8 cellular contexts compared by ENCODE assay signal in the genomic region with DNA sequence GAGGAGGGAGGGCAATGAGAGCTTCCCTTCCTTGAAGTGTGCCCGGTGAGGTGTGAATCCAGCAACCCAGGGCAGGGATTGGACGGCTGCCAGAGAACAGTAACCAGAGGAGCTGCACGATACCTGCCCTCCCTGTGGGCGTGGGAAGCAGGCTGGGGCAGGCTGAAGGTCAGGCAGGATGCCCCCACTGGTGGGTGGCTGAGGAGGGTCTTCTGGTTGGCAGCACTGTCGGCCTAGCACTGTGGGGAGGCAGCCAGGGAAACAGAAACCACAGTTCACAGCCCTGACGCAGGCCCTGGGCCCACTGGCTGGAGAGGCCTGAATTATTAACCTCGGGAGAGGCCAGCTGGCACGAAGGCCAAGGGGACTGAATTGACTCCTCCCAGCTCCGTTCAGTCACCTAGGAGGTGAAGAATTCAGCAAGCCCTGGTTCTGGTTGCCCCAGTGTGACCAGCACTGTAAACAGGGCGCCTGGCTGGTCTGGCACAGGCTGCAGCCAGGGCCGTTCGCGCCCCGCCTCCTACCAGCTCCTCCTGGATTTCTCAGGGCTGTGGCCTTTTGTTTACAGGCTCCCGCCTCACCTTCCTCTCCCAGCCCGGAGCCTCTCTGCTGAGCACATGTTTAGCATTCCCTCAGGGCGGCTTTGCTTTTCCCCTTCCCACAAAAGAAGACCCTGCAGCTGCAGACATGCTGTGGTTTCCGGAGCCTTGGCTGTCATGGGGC.
A peak's percentile ranks its signal among the peaks of the same experiment; 100 is the strongest.
DNase-seq lines count a peak whose midpoint lies in the region; ATAC-seq and TF ChIP-seq lines count a peak whose summit lies in the region.

No MANE protein-coding gene starts in this region.

- H3K4me1 ChIP-seq in HUES6 (ENCODE audit: control insufficient read depth, insufficient read depth, low read length) = peaks cover 29% of the 10 kb centered on the region
- peaks cover 7 to 25% of the 10 kb centered on the region in 2 donors for H3K4me1 ChIP-seq in thoracic aorta (ENCODE audit: control insufficient read depth in 1 of 2, low read depth in 2 of 2)
- H3K4me1 ChIP-seq in naive thymus-derived CD4-positive, alpha-beta T cell (ENCODE audit: control insufficient read depth in 2 of 2, insufficient read depth in 2 of 2, low read length in 2 of 2) = no peaks in the 10 kb centered on the region

- no peak overlapping the region for H3K27ac Mint-ChIP-seq in naive thymus-derived CD4-positive, alpha-beta T cell

- peak; percentile 17 for TF ChIP-seq POLR2A in GM19099 (IDR thresholded peaks at IDR 0.05; ENCODE audit: extremely low read depth, insufficient read length, low read depth)

- no peaks in the 10 kb centered on the region for H3K36me3 Mint-ChIP-seq in naive thymus-derived CD4-positive, alpha-beta T cell

- no peaks in the 10 kb centered on the region for H3K4me1 Mint-ChIP-seq in naive thymus-derived CD4-positive, alpha-beta T cell

- no peak overlapping the region for H3K4me3 Mint-ChIP-seq in naive thymus-derived CD4-positive, alpha-beta T cell

- no peaks in the 10 kb centered on the region for H3K27me3 ChIP-seq in HUES6 (ENCODE audit: control insufficient read depth, insufficient read depth, low read length)
- H3K27me3 ChIP-seq in thoracic aorta (replicated peaks; ENCODE audit: insufficient read depth) = no peaks in the 10 kb centered on the region
- no peaks in the 10 kb centered on the region for H3K27me3 ChIP-seq in naive thymus-derived CD4-positive, alpha-beta T cell (ENCODE audit: control insufficient read depth in 2 of 2, insufficient read depth in 2 of 2, low read length in 2 of 2)

- ATAC-seq in thoracic aorta (ENCODE audit: insufficient number of reproducible peaks, low FRiP score, low read depth) (no peak), HG03280 (IDR thresholded peaks at IDR 0.05; ENCODE audit: unreplicated experiment) (no peak)
- no peak for ATAC-seq in naive thymus-derived CD4-positive, alpha-beta T cell

- H3K9me3 Mint-ChIP-seq in naive thymus-derived CD4-positive, alpha-beta T cell = no peaks in the 10 kb centered on the region

- DNase-seq in astrocyte of the hippocampus (ENCODE audit: low read depth, low spot score) (peak; percentile 84), kidney glomerular epithelial cell (lab: John Stamatoyannopoulos, UW) (peak; percentile 93), thoracic aorta (ENCODE audit: low spot score) (no peak), NCI-H82 treated with DMSO at 0.1 percent for 48 hours (lab: John Stamatoyannopoulos, UW; ENCODE audit: unreplicated experiment) (no peak)
- DNase-seq in naive thymus-derived CD4-positive, alpha-beta T cell = no peak

- no peak for TF ChIP-seq CTCF in thoracic aorta (IDR thresholded peaks at IDR 0.05)

- CTCF ChIA-PET in naive thymus-derived CD4-positive, alpha-beta T cell (lab: Charles Lee) = interaction anchor here (0.6 kb wide), 1 partner anchor 20 kb away, joined by 3 read pairs; no protein-coding TSS in a partner anchor

- no peaks in the 10 kb centered on the region for H3K36me3 ChIP-seq in HUES6 (ENCODE audit: control insufficient read depth, insufficient read depth, low read length)
- no peaks in the 10 kb centered on the region for H3K36me3 ChIP-seq in thoracic aorta
- no peaks in the 10 kb centered on the region for H3K36me3 ChIP-seq in naive thymus-derived CD4-positive, alpha-beta T cell (ENCODE audit: control insufficient read depth in 2 of 3, insufficient read depth in 3 of 3, low read length in 3 of 3)

- no peaks in the 10 kb centered on the region for H3K9me3 ChIP-seq in HUES6 (ENCODE audit: control insufficient read depth, insufficient read depth, low read depth, low read length)
- no peaks in the 10 kb centered on the region for H3K9me3 ChIP-seq in thoracic aorta
- H3K9me3 ChIP-seq in naive thymus-derived CD4-positive, alpha-beta T cell (ENCODE audit: control insufficient read depth in 2 of 3, low read length in 3 of 3) = no peaks in the 10 kb centered on the region

- POLR2A ChIA-PET in naive thymus-derived CD4-positive, alpha-beta T cell (lab: Charles Lee) = no interaction called here

- H3K9ac ChIP-seq in HUES6 (ENCODE audit: low read length) = peak overlapping the region; percentile 58

- H3K4me3 ChIP-seq in HUES6 (ENCODE audit: low read depth, low read length) (no peak overlapping the region), thoracic aorta (peak overlapping the region; percentile 49)
- no peak overlapping the region for H3K4me3 ChIP-seq in naive thymus-derived CD4-positive, alpha-beta T cell (ENCODE audit: low read length)

- H3K27me3 Mint-ChIP-seq in naive thymus-derived CD4-positive, alpha-beta T cell = peaks cover 0 to 5% (median 0%) of the 10 kb centered on the region in 5 donors

- intact Hi-C loops in naive thymus-derived CD4-positive, alpha-beta T cell (cut with micrococcal nuclease) = no loop called here

- H3K27ac ChIP-seq in HUES6 (ENCODE audit: low read depth, low read length) (peak overlapping the region; percentile 46), thoracic aorta (peak overlapping the region in 1 of 2 donors; percentile 22)
- no peak overlapping the region for H3K27ac ChIP-seq in naive thymus-derived CD4-positive, alpha-beta T cell (ENCODE audit: low read depth, low read length)

Comparison
In these comparisons a context has a peak if more than half of its experiments do, and no peak if none do; other contexts are left out.
1. DNase-seq: peak in astrocyte of the hippocampus (single experiment) and kidney glomerular epithelial cell (single experiment); none in thoracic aorta (single experiment), NCI-H82 treated with DMSO at 0.1 percent for 48 hours (single experiment) and naive thymus-derived CD4-positive, alpha-beta T cell (0 of 9).